Comparison of ENCODE assay signal across 18 cellular contexts in genomic region chr7:11236680-11237079, GRCh38.
"Had no signal": no experiment of that assay in that cellular context is flagged by ENCODE, and none has a peak within 500 bp of the region (broad histone marks: within the 10 kb centered on the region; RNA-seq: fewer than 3 reads in every experiment).

No MANE protein-coding gene starts in this region.

- H3K36me3 ChIP-seq: breast epithelium, left ventricle myocardium inferior, right atrium auricular region, transverse colon, vagina had no signal

- H3K27ac ChIP-seq: breast epithelium, left ventricle myocardium inferior, right atrium auricular region, transverse colon, vagina had no signal

- H3K9me3 ChIP-seq: breast epithelium, left ventricle myocardium inferior, right atrium auricular region, transverse colon, vagina had no signal

- ATAC-seq: effector memory CD8-positive, alpha-beta T cell; natural killer cell had no signal

- H3K27me3 ChIP-seq: breast epithelium, right atrium auricular region, transverse colon, vagina had no signal

- H3K4me1 ChIP-seq: breast epithelium, left ventricle myocardium inferior, right atrium auricular region, vagina had no signal

- H3K4me3 ChIP-seq: breast epithelium, left ventricle myocardium inferior, right atrium auricular region, transverse colon, vagina had no signal

- DNase-seq: activated B cell treated with CpG ODN at 0.5 μM for 24 hours; activated CD4-positive, alpha-beta T cell treated with anti-CD3 and anti-CD28 coated beads, Interleukin-2, amount 10 ng/mL, durations not matched to agents 24 days and 14 days; activated CD8-positive, alpha-beta memory T cell treated with anti-CD3 and anti-CD28 coated beads, Interleukin-2, amount 50 U/mL, for 48 hours; activated gamma-delta T cell treated with Interleukin-2 at 50 U/mL for 16 hours; anterior cingulate cortex; dermis blood vessel endothelial cell; effector memory CD8-positive, alpha-beta T cell; left ventricle myocardium inferior; natural killer cell; nucleus accumbens; small intestine; stimulated activated CD4-positive, alpha-beta T cell treated with anti-CD3 and anti-CD28 coated beads, Interleukin-4, amount 100 ng/mL, for 24 hours; stimulated activated naive CD4-positive, alpha-beta T cell; substantia nigra; transverse colon had no signal
